16 cellular contexts compared by ENCODE assay signal in the genomic region with DNA sequence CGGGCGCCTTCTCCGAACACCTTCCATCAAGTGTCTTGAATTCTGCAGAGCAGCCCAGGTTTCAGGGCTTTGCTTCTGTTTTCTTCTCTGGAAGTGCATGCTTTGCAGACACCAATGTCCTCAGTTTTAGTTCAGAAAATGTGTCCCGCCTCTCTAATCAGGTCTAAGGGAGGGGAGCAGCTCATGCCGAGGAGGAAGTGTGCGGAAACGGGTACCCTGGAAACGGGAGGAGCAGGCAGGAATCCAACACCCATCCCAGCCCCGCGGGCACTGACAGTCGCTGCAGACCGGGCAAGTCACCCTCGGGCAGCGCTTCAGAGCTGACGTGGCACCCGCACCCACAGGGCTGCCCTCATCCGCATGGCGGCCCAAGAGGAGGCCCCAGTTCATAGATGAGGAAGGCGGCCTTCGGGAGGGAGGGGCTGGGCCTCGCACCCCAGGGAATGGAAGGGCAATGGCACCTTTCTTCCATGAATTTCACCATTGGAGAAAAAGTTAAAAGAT.
"Had no signal": no experiment of that assay in that cellular context is flagged by ENCODE, and none has a peak within 500 bp of the region (broad histone marks: within the 10 kb centered on the region; RNA-seq: fewer than 3 reads in every experiment).

No MANE protein-coding gene starts in this region.

- DNase-seq: activated CD4-positive, alpha-beta memory T cell treated with anti-CD3 and anti-CD28 coated beads, Interleukin-2, amount 10 ng/mL, durations not matched to agents 7 days and 5 days; activated effector memory CD4-positive, alpha-beta T cell treated with Interleukin-2 at 50 U/mL for 16 hours; activated T-cell treated with anti-CD3 and anti-CD28 coated beads for 4 hours; central memory CD4-positive, alpha-beta T cell; effector memory CD8-positive, alpha-beta T cell; hippocampal formation; lower lobe of right lung; naive thymus-derived CD8-positive, alpha-beta T cell; stimulated activated CD4-positive, alpha-beta T cell treated with anti-CD3 and anti-CD28 coated beads, Interleukin-4, amount 100 ng/mL, for 24 hours; stimulated activated naive CD8-positive, alpha-beta T cell treated with anti-CD3 and anti-CD28 coated beads, Interleukin-15, amount 100 ng/mL, for 72 hours; T-cell; T1000 had no signal

- H3K27ac Mint-ChIP-seq: activated CD4-positive, alpha-beta memory T cell treated with anti-CD3 and anti-CD28 coated beads, Interleukin-2, amount 10 ng/mL, durations not matched to agents 7 days and 5 days; activated naive CD4-positive, alpha-beta T cell treated with anti-CD3 and anti-CD28 coated beads, Interleukin-2, amount 50 U/mL, for 24 hours; stimulated activated naive CD8-positive, alpha-beta T cell treated with anti-CD3 and anti-CD28 coated beads, Interleukin-15, amount 100 ng/mL, for 72 hours; T-cell had no signal

- H3K4me3 Mint-ChIP-seq: activated CD4-positive, alpha-beta memory T cell treated with anti-CD3 and anti-CD28 coated beads, Interleukin-2, amount 10 ng/mL, durations not matched to agents 7 days and 5 days; activated naive CD4-positive, alpha-beta T cell treated with anti-CD3 and anti-CD28 coated beads, Interleukin-2, amount 50 U/mL, for 24 hours; effector memory CD8-positive, alpha-beta T cell; stimulated activated naive CD8-positive, alpha-beta T cell treated with anti-CD3 and anti-CD28 coated beads, Interleukin-15, amount 100 ng/mL, for 72 hours; T-cell had no signal

- H3K9me3 Mint-ChIP-seq: activated CD4-positive, alpha-beta memory T cell treated with anti-CD3 and anti-CD28 coated beads, Interleukin-2, amount 10 ng/mL, durations not matched to agents 7 days and 5 days; activated naive CD4-positive, alpha-beta T cell treated with anti-CD3 and anti-CD28 coated beads, Interleukin-2, amount 50 U/mL, for 24 hours; effector memory CD8-positive, alpha-beta T cell; naive thymus-derived CD8-positive, alpha-beta T cell; stimulated activated naive CD8-positive, alpha-beta T cell treated with anti-CD3 and anti-CD28 coated beads, Interleukin-15, amount 100 ng/mL, for 72 hours; T-cell had no signal

- H3K9me3 ChIP-seq: gastroesophageal sphincter, lower lobe of right lung, tibial artery had no signal

- H3K36me3 Mint-ChIP-seq: activated naive CD4-positive, alpha-beta T cell treated with anti-CD3 and anti-CD28 coated beads, Interleukin-2, amount 50 U/mL, for 24 hours; T-cell had no signal

- ATAC-seq: effector memory CD8-positive, alpha-beta T cell; lower lobe of right lung; naive thymus-derived CD8-positive, alpha-beta T cell; stimulated activated naive CD8-positive, alpha-beta T cell treated with anti-CD3 and anti-CD28 coated beads, Interleukin-15, amount 100 ng/mL, for 72 hours had no signal

- H3K4me1 Mint-ChIP-seq: activated CD4-positive, alpha-beta memory T cell treated with anti-CD3 and anti-CD28 coated beads, Interleukin-2, amount 10 ng/mL, durations not matched to agents 7 days and 5 days had no signal

- H3K27ac ChIP-seq: gastroesophageal sphincter, lower lobe of right lung, tibial artery, VCaP had no signal

- H3K4me1 ChIP-seq: gastroesophageal sphincter, lower lobe of right lung, tibial artery had no signal
